In genomic region chr5:100904259-100904822, GRCh38 we compare ENCODE assay signal across 8 cellular contexts. TPM values are rescaled to one million over a fixed set of nuclear protein-coding genes. Genes with fewer than 3 reads are reported as not detected.
A peak's percentile ranks its signal among the peaks of the same experiment; 100 is the strongest.
DNase-seq lines count a peak whose midpoint lies in the region; ATAC-seq and TF ChIP-seq lines count a peak whose summit lies in the region.

No MANE protein-coding gene starts in this region.

- no peaks in the 10 kb centered on the region for H3K9me2 ChIP-seq in MM.1S (replicated peaks; ENCODE audit: insufficient read depth, low read length)

- H3K27ac Mint-ChIP-seq in activated T-cell treated with anti-CD3 and anti-CD28 coated beads, Interleukin-2, amount 50 U/mL, for 72 hours = peak overlapping the region; percentile 99
- H3K27ac Mint-ChIP-seq in HFFc6 = no peak overlapping the region

- peak overlapping the region; percentile 85 for H3K27ac ChIP-seq in MM.1S (ENCODE audit: low read length)

- peaks cover 58% of the 10 kb centered on the region for H3F3A ChIP-seq in MM.1S (ENCODE audit: insufficient read depth, low read length)

- peak overlapping the region; percentile 97 for H3K4me2 ChIP-seq in MM.1S (ENCODE audit: low read depth, low read length)

- H3K9me3 ChIP-seq in ES-I3 (ENCODE audit: control insufficient read depth, insufficient read depth, low read length) (no peaks in the 10 kb centered on the region), MM.1S (replicated peaks; ENCODE audit: insufficient read depth, low read length) (no peaks in the 10 kb centered on the region), iPS-18c (ENCODE audit: control insufficient read depth, insufficient read depth, low read length) (no peaks in the 10 kb centered on the region)

- H3K4me1 ChIP-seq in ES-I3 (ENCODE audit: insufficient read depth, low read length) (peaks cover 12% of the 10 kb centered on the region; the same call in 1 of the 2 replicates), MM.1S (ENCODE audit: low read length) (peaks cover 6% of the 10 kb centered on the region; the same call in 1 of the 2 replicates)

- peak; percentile 31 for ATAC-seq in GM21717 (IDR thresholded peaks at IDR 0.05; ENCODE audit: unreplicated experiment)
- peak; percentile 26 to 33 for ATAC-seq in activated T-cell treated with anti-CD3 and anti-CD28 coated beads, Interleukin-2, amount 50 U/mL, for 72 hours (replicated peaks in 1 of 2)

- peaks cover 34% of the 10 kb centered on the region for H3K79me2 ChIP-seq in MM.1S (ENCODE audit: low read length)

- no peaks in the 10 kb centered on the region for H3K9me3 Mint-ChIP-seq in activated T-cell treated with anti-CD3 and anti-CD28 coated beads, Interleukin-2, amount 50 U/mL, for 72 hours
- H3K9me3 Mint-ChIP-seq in HFFc6 = peaks cover 12% of the 10 kb centered on the region

- peak; percentile 76 for DNase-seq in MM.1S
- peak; percentile 67 to 71 for DNase-seq in activated T-cell treated with anti-CD3 and anti-CD28 coated beads, Interleukin-2, amount 50 U/mL, for 72 hours
- peak; percentile 30 for DNase-seq in stimulated activated CD8-positive, alpha-beta memory T cell treated with anti-CD3 and anti-CD28 coated beads, Interleukin-12 subunit alpha, Interleukin-12 subunit beta, amount 100 ng/mL, for 1 hour (ENCODE audit: low read depth)
- no peak for DNase-seq in HFFc6
- no peak for DNase-seq in NCI-H748 treated with DMSO at 0.1 percent for 48 hours (lab: John Stamatoyannopoulos, UW)

- H3K9ac ChIP-seq in ES-I3 (ENCODE audit: low read depth, low read length) (peak overlapping the region; percentile 69; the same call in 1 of the 2 replicates), MM.1S (ENCODE audit: low read length) (peak overlapping the region; percentile 55)

- H3K27me3 Mint-ChIP-seq in activated T-cell treated with anti-CD3 and anti-CD28 coated beads, Interleukin-2, amount 50 U/mL, for 72 hours (ENCODE audit: low read depth) = no peaks in the 10 kb centered on the region
- peaks cover 15% of the 10 kb centered on the region for H3K27me3 Mint-ChIP-seq in HFFc6 (ENCODE audit: insufficient read depth)

- H4K20me1 ChIP-seq in MM.1S (ENCODE audit: insufficient read depth, low read length) = no peaks in the 10 kb centered on the region

- no peaks in the 10 kb centered on the region for H3K27me3 ChIP-seq in MM.1S (replicated peaks; ENCODE audit: insufficient read depth, low read length)

- TF ChIP-seq CTCF in MM.1S (IDR thresholded peaks at IDR 0.05; ENCODE audit: low read length) = no peak
- no peak for TF ChIP-seq CTCF in HFFc6 (IDR thresholded peaks at IDR 0.05)

- H2AFZ ChIP-seq in MM.1S (ENCODE audit: low read length) = peak overlapping the region; percentile 54

- peak overlapping the region; percentile 87 for H3K4me3 ChIP-seq in MM.1S (ENCODE audit: low read length)
- H3K4me3 ChIP-seq in iPS-18c (ENCODE audit: insufficient read depth, low read depth, low read length) = peak overlapping the region; percentile 54; the same call in 1 of the 2 replicates

- H3K36me3 ChIP-seq in ES-I3 (ENCODE audit: insufficient read depth, low read length) = no peaks in the 10 kb centered on the region
- no peaks in the 10 kb centered on the region for H3K36me3 ChIP-seq in MM.1S (replicated peaks; ENCODE audit: insufficient read depth, low read length)

- H3K36me3 Mint-ChIP-seq in activated T-cell treated with anti-CD3 and anti-CD28 coated beads, Interleukin-2, amount 50 U/mL, for 72 hours (ENCODE audit: insufficient read depth in 2 of 2) = peaks cover 19% of the 10 kb centered on the region in 2 donors
- H3K36me3 Mint-ChIP-seq in HFFc6 (ENCODE audit: low read depth) = no peaks in the 10 kb centered on the region

- peaks cover 40% of the 10 kb centered on the region for H3K4me1 Mint-ChIP-seq in activated T-cell treated with anti-CD3 and anti-CD28 coated beads, Interleukin-2, amount 50 U/mL, for 72 hours (ENCODE audit: low read depth)
- H3K4me1 Mint-ChIP-seq in HFFc6 (ENCODE audit: low read depth) = no peaks in the 10 kb centered on the region

- H3K4me3 Mint-ChIP-seq in activated T-cell treated with anti-CD3 and anti-CD28 coated beads, Interleukin-2, amount 50 U/mL, for 72 hours = peak overlapping the region; percentile 99 to 100
- H3K4me3 Mint-ChIP-seq in HFFc6 = no peak overlapping the region

RNA-seq across cellular contexts. Expression of gene ST8SIA4, which starts 1.3 kb away (rescaled TPM):
- total RNA-seq in activated T-cell treated with anti-CD3 and anti-CD28 coated beads, Interleukin-2, amount 50 U/mL, for 72 hours = 10 to 100 TPM; 44.5 to 47.1 TPM
- not detected for total RNA-seq in HFFc6 (2021; fragmentation: NEBNext Ultra II Directional; extraction: Animal tissue kit (Norgen Biotek cat#: 25700))

Comparison
In these comparisons a context has a peak if more than half of its experiments do, and no peak if none do; other contexts are left out.
1. DNase-seq: peak in MM.1S (single experiment), activated T-cell treated with anti-CD3 and anti-CD28 coated beads, Interleukin-2, amount 50 U/mL, for 72 hours (2 of 2) and stimulated activated CD8-positive, alpha-beta memory T cell treated with anti-CD3 and anti-CD28 coated beads, Interleukin-12 subunit alpha, Interleukin-12 subunit beta, amount 100 ng/mL, for 1 hour (single experiment); none in HFFc6 (single experiment) and NCI-H748 treated with DMSO at 0.1 percent for 48 hours (single experiment).
2. RNA of gene ST8SIA4, which starts 1.3 kb away (total RNA-seq): 44.5 to 47.1 TPM in activated T-cell treated with anti-CD3 and anti-CD28 coated beads, Interleukin-2, amount 50 U/mL, for 72 hours; not detected in HFFc6; every median in the first group is over 10 times any median in the second.